Comparison of ENCODE assay signal across 8 cellular contexts in genomic region chr16:13036600-13036999, GRCh38.
DNase-seq lines count a peak whose midpoint lies in the region; ATAC-seq and TF ChIP-seq lines count a peak whose summit lies in the region.

No MANE protein-coding gene starts in this region.

- H3K36me3 Mint-ChIP-seq in activated CD8-positive, alpha-beta memory T cell treated with anti-CD3 and anti-CD28 coated beads, Interleukin-2, amount 10 ng/mL, durations not matched to agents 7 days and 5 days = no peaks in the 10 kb centered on the region

- peak; percentile 41 for DNase-seq in activated CD8-positive, alpha-beta memory T cell treated with anti-CD3 and anti-CD28 coated beads, Interleukin-2, amount 10 ng/mL, durations not matched to agents 7 days and 5 days
- DNase-seq in activated CD8-positive, alpha-beta memory T cell treated with anti-CD3 and anti-CD28 coated beads, Interleukin-2, amount 50 U/mL, for 4 hours = no peak
- DNase-seq in SK-MEL-5 (ENCODE audit: low read depth, low spot score) (peak; percentile 59), fibroblast of pulmonary artery (ENCODE audit: low read depth) (peak; percentile 22), NCI-H146 (lab: John Stamatoyannopoulos, UW) (no peak), NCI-H1694 treated with DMSO at 0.1 percent for 48 hours (lab: John Stamatoyannopoulos, UW) (no peak)
- DNase-seq in stimulated activated CD4-positive, alpha-beta T cell treated with anti-CD3 and anti-CD28 coated beads, Interleukin-2, amount 100 ng/mL, for 24 hours = peak; percentile 26 to 30
- no peak for DNase-seq in NK-92 treated with Interleukin-12 subunit alpha and Interleukin-12 subunit beta, amount 100 ng/mL, for 24 hours (lab: John Stamatoyannopoulos, UW)

- H3K4me3 Mint-ChIP-seq in activated CD8-positive, alpha-beta memory T cell treated with anti-CD3 and anti-CD28 coated beads, Interleukin-2, amount 10 ng/mL, durations not matched to agents 7 days and 5 days = no peak overlapping the region

- in situ Hi-C loops in SK-MEL-5 (cut with HindIII; ENCODE audit: low pct_unique_long_range_greater_than_20kb, low sequenced_read_pairs) = no loop called here

- no peak for ATAC-seq in activated CD8-positive, alpha-beta memory T cell treated with anti-CD3 and anti-CD28 coated beads, Interleukin-2, amount 10 ng/mL, durations not matched to agents 7 days and 5 days

- no peaks in the 10 kb centered on the region for H3K4me1 Mint-ChIP-seq in activated CD8-positive, alpha-beta memory T cell treated with anti-CD3 and anti-CD28 coated beads, Interleukin-2, amount 10 ng/mL, durations not matched to agents 7 days and 5 days

- no peaks in the 10 kb centered on the region for H3K27me3 Mint-ChIP-seq in activated CD8-positive, alpha-beta memory T cell treated with anti-CD3 and anti-CD28 coated beads, Interleukin-2, amount 10 ng/mL, durations not matched to agents 7 days and 5 days

- TF ChIP-seq CTCF in fibroblast of pulmonary artery (IDR thresholded peaks at IDR 0.05; ENCODE audit: low read length, missing control alignments) = no peak

- CTCF ChIA-PET in activated CD8-positive, alpha-beta memory T cell treated with anti-CD3 and anti-CD28 coated beads, Interleukin-2, amount 10 ng/mL, durations not matched to agents 7 days and 5 days (lab: Charles Lee) = no interaction called here

- no peak overlapping the region for H3K27ac Mint-ChIP-seq in activated CD8-positive, alpha-beta memory T cell treated with anti-CD3 and anti-CD28 coated beads, Interleukin-2, amount 10 ng/mL, durations not matched to agents 7 days and 5 days

- H3K4me3 ChIP-seq in fibroblast of pulmonary artery (replicated peaks; ENCODE audit: low read depth, low read length) = no peak overlapping the region

- peaks cover 12% of the 10 kb centered on the region for H3K9me3 Mint-ChIP-seq in activated CD8-positive, alpha-beta memory T cell treated with anti-CD3 and anti-CD28 coated beads, Interleukin-2, amount 10 ng/mL, durations not matched to agents 7 days and 5 days (ENCODE audit: low read depth)

Comparison
In these comparisons a context has a peak if more than half of its experiments do, and no peak if none do; other contexts are left out.
1. DNase-seq: peak in activated CD8-positive, alpha-beta memory T cell treated with anti-CD3 and anti-CD28 coated beads, Interleukin-2, amount 10 ng/mL, durations not matched to agents 7 days and 5 days (single experiment), SK-MEL-5 (single experiment), fibroblast of pulmonary artery (single experiment) and stimulated activated CD4-positive, alpha-beta T cell treated with anti-CD3 and anti-CD28 coated beads, Interleukin-2, amount 100 ng/mL, for 24 hours (2 of 2); none in activated CD8-positive, alpha-beta memory T cell treated with anti-CD3 and anti-CD28 coated beads, Interleukin-2, amount 50 U/mL, for 4 hours (single experiment), NCI-H146 (single experiment), NK-92 treated with Interleukin-12 subunit alpha and Interleukin-12 subunit beta, amount 100 ng/mL, for 24 hours (single experiment) and NCI-H1694 treated with DMSO at 0.1 percent for 48 hours (single experiment).